In the genomic region with DNA sequence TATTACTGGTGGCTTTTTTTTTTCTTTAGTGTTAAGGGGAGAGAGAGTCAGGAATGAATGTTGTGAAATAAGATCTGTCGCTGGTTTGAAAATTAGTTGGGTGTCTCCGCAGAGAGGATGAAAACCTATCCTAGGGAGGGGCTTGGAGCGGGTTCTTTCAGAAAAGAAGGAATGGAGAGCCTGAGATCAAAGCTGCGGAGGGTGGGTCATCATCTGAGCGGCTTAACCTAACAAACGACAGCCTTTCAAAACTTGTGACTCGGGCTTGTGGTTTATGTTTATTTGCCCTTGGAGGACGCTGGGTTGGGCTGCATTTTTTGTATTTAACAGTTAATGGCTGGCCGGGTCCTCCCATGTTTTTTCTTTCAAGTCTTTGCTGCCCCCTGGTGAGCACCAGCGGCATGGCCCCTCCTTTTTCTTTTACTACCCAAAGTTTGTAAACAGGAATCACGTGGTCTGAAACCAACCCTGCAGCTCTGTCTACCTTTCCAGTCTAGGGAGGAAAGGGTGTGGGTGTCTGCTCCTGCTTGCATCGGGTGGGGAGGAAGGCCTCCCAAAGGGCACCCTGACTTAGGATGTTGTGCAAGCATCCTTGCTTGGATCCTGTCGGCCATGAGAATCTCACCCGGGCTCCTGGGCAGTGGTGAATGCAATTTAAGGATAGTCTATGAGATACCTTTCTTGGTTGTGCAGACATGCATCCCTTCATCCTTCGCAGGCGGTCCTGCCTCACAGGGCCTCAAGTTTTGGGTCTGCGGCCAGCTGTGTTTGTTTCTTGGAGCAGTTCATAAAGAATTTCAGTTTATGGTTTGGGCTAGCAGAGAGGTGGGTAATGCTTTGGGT, we compare ENCODE assay signal across 8 cellular contexts. TPM values are rescaled to one million over a fixed set of nuclear protein-coding genes. Genes with fewer than 3 reads are reported as not detected.
DNase-seq lines count a peak whose midpoint lies in the region; ATAC-seq and TF ChIP-seq lines count a peak whose summit lies in the region.

No MANE protein-coding gene starts in this region.

- POLR2A ChIA-PET in SK-N-SH (lab: Yijun Ruan, JAX) = interaction anchor here (1.0 to 3.3 kb wide), 4 partner anchors 70 to 155 kb away, joined by 3 to 27 read pairs (median 5); no protein-coding TSS in a partner anchor

- CTCF ChIA-PET in SK-N-SH (lab: Yijun Ruan, JAX) = interaction anchor here (0.6 to 15.1 kb wide), 46 partner anchors 9 to 557 kb away, joined by 3 to 490 read pairs (median 6); a partner anchor contains a TSS

- H3K4me3 ChIP-seq in SK-N-SH (ENCODE audit: low read depth in 2 of 2, low read length in 1 of 2) = peak overlapping the region; percentile 89 to 93

- TF ChIP-seq RAD21 in SK-N-SH (IDR thresholded peaks at IDR 0.05; ENCODE audit: low read length) = peak; percentile 96

- H3K27ac ChIP-seq in SK-N-SH (ENCODE audit: low read depth in 2 of 2, low read length in 1 of 2) (peak overlapping the region; percentile 76 to 91; a peak in 3 of 4 replicates), substantia nigra (ENCODE audit: low read depth, low read length, poor library complexity, severe bottlenecking) (peak overlapping the region; percentile 86)

- peaks cover 4 to 19% of the 10 kb centered on the region in 2 experiments; a peak in 3 of 4 replicates for H3K4me1 ChIP-seq in SK-N-SH (ENCODE audit: control insufficient read depth in 1 of 2, insufficient read depth in 2 of 2, low read depth in 1 of 2, low read length in 1 of 2)

- H3F3A ChIP-seq in SK-N-SH (replicated peaks; ENCODE audit: insufficient read depth) = peaks cover 19% of the 10 kb centered on the region

- peaks cover 17% of the 10 kb centered on the region for H4K20me1 ChIP-seq in SK-N-SH (ENCODE audit: insufficient read depth)

- H3K79me2 ChIP-seq in SK-N-SH (ENCODE audit: insufficient read depth) = peaks cover 29% of the 10 kb centered on the region

- DNase-seq in A172 (ENCODE audit: low spot score) (peak; percentile 93), NCI-H1105 (lab: John Stamatoyannopoulos, UW) (peak; percentile 87), SK-N-SH (peak; percentile 76), globus pallidus (ENCODE audit: low spot score) (peak; percentile 93), non-pigmented ciliary epithelial cell (ENCODE audit: low read depth) (peak; percentile 73), substantia nigra (lab: John Stamatoyannopoulos, UW) (peak in 46 of 49 donors; percentile 15 to 91 (median 78))
- DNase-seq in activated naive CD4-positive, alpha-beta T cell treated with anti-CD3 and anti-CD28 coated beads, Interleukin-2, amount 50 U/mL, for 16 hours = peak; percentile 83

- H3K9me2 ChIP-seq in SK-N-SH = no peaks in the 10 kb centered on the region

- WGBS in SK-N-SH (ENCODE audit: low lambda C conversion rate) = 19% methylated on average over 17 of the region's 17 CpGs

- TF ChIP-seq EP300 in SK-N-SH (IDR thresholded peaks at IDR 0.05; ENCODE audit: borderline replicate concordance in 1 of 2, low read depth in 1 of 2, low read length in 1 of 2) = peak in 1 of 2 experiments; percentile 15; a peak in 1 of 4 replicates

- peak; percentile 95 for TF ChIP-seq CTCF in SK-N-SH (IDR thresholded peaks at IDR 0.05)

- H3K9me3 ChIP-seq in SK-N-SH = no peaks in the 10 kb centered on the region

- H2AFZ ChIP-seq in SK-N-SH (ENCODE audit: low read depth) = no peak overlapping the region; the same call in 1 of the 2 replicates

- ATAC-seq in GM18873 (IDR thresholded peaks at IDR 0.05; ENCODE audit: low FRiP score, unreplicated experiment) = peak; percentile 30

- H3K9ac ChIP-seq in SK-N-SH = peak overlapping the region; percentile 97

- peaks cover 32 to 35% of the 10 kb centered on the region in 2 experiments for H3K36me3 ChIP-seq in SK-N-SH (replicated peaks in 1 of 2; ENCODE audit: control insufficient read depth in 1 of 2, insufficient read depth in 2 of 2, low read length in 1 of 2)

- H3K4me2 ChIP-seq in SK-N-SH = peak overlapping the region; percentile 99

- no peaks in the 10 kb centered on the region for H3K27me3 ChIP-seq in SK-N-SH (ENCODE audit: insufficient read depth)

TF ChIP-seq in SK-N-SH, 30 proteins besides CTCF, POLR2A, EP300 and RAD21 (continues in another document):
- TF ChIP-seq SIN3A (IDR thresholded peaks at IDR 0.05; ENCODE audit: borderline replicate concordance, low read depth, low read length) (peak; percentile 79), NFIC (IDR thresholded peaks at IDR 0.05; ENCODE audit: borderline replicate concordance) (no peak), FOXJ3 (CRISPR knock-in tag; IDR thresholded peaks at IDR 0.05) (no peak), TCF12 (IDR thresholded peaks at IDR 0.05) (0 out of 2 replicates have a peak, but pooled peaks have one; percentile 12), RFX5 (IDR thresholded peaks at IDR 0.05; ENCODE audit: low read length) (no peak), MXI1 (IDR thresholded peaks at IDR 0.05; ENCODE audit: low read depth, low read length) (peak; percentile 93), FOXM1 (IDR thresholded peaks at IDR 0.05; ENCODE audit: low read depth) (peak; percentile 73), TAF1 (IDR thresholded peaks at IDR 0.05; ENCODE audit: borderline replicate concordance, low read depth, low read length) (no peak), FOSL2 (IDR thresholded peaks at IDR 0.05; ENCODE audit: borderline replicate concordance, low read depth) (no peak), ELF1 (IDR thresholded peaks at IDR 0.05) (no peak), EZH2phosphoT487 (IDR thresholded peaks at IDR 0.05; ENCODE audit: borderline replicate concordance, low read depth) (no peak)
- TF ChIP-seq, protein P1, sequence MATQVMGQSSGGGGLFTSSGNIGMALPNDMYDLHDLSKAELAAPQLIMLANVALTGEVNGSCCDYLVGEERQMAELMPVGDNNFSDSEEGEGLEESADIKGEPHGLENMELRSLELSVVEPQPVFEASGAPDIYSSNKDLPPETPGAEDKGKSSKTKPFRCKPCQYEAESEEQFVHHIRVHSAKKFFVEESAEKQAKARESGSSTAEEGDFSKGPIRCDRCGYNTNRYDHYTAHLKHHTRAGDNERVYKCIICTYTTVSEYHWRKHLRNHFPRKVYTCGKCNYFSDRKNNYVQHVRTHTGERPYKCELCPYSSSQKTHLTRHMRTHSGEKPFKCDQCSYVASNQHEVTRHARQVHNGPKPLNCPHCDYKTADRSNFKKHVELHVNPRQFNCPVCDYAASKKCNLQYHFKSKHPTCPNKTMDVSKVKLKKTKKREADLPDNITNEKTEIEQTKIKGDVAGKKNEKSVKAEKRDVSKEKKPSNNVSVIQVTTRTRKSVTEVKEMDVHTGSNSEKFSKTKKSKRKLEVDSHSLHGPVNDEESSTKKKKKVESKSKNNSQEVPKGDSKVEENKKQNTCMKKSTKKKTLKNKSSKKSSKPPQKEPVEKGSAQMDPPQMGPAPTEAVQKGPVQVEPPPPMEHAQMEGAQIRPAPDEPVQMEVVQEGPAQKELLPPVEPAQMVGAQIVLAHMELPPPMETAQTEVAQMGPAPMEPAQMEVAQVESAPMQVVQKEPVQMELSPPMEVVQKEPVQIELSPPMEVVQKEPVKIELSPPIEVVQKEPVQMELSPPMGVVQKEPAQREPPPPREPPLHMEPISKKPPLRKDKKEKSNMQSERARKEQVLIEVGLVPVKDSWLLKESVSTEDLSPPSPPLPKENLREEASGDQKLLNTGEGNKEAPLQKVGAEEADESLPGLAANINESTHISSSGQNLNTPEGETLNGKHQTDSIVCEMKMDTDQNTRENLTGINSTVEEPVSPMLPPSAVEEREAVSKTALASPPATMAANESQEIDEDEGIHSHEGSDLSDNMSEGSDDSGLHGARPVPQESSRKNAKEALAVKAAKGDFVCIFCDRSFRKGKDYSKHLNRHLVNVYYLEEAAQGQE (IDR thresholded peaks at IDR 0.05; ENCODE audit: low read depth, low read length) = no peak
- TF ChIP-seq, protein P2, sequence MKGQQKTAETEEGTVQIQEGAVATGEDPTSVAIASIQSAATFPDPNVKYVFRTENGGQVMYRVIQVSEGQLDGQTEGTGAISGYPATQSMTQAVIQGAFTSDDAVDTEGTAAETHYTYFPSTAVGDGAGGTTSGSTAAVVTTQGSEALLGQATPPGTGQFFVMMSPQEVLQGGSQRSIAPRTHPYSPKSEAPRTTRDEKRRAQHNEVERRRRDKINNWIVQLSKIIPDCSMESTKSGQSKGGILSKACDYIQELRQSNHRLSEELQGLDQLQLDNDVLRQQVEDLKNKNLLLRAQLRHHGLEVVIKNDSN (IDR thresholded peaks at IDR 0.05; ENCODE audit: borderline replicate concordance, low read depth) = peak; percentile 87
- TF ChIP-seq, protein P3, sequence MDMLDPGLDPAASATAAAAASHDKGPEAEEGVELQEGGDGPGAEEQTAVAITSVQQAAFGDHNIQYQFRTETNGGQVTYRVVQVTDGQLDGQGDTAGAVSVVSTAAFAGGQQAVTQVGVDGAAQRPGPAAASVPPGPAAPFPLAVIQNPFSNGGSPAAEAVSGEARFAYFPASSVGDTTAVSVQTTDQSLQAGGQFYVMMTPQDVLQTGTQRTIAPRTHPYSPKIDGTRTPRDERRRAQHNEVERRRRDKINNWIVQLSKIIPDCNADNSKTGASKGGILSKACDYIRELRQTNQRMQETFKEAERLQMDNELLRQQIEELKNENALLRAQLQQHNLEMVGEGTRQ (IDR thresholded peaks at IDR 0.05; ENCODE audit: borderline replicate concordance, low read depth, low read length) = peak; percentile 11; the same call in 1 of the 2 replicates
- TF ChIP-seq, protein P4, sequence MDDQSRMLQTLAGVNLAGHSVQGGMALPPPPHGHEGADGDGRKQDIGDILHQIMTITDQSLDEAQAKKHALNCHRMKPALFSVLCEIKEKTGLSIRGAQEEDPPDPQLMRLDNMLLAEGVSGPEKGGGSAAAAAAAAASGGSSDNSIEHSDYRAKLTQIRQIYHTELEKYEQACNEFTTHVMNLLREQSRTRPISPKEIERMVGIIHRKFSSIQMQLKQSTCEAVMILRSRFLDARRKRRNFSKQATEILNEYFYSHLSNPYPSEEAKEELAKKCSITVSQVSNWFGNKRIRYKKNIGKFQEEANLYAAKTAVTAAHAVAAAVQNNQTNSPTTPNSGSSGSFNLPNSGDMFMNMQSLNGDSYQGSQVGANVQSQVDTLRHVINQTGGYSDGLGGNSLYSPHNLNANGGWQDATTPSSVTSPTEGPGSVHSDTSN (IDR thresholded peaks at IDR 0.05) = no peak
- TF ChIP-seq, protein P5, sequence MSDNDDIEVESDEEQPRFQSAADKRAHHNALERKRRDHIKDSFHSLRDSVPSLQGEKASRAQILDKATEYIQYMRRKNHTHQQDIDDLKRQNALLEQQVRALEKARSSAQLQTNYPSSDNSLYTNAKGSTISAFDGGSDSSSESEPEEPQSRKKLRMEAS (IDR thresholded peaks at IDR 0.05; ENCODE audit: low read depth) = peak; percentile 82; the same call in 1 of the 2 replicates

RNA-seq across cellular contexts. Expression of a gene that starts 2.2 kb away (rescaled TPM):
- 10.6 and 20.7 TPM in 2 replicates for total RNA-seq in A172 (2014; rRNA removed; shearing (Covaris generic))
- 33.9 and 35.3 TPM in 2 replicates for polyA plus RNA-seq in SK-N-SH (2012; rRNA removed)
- polyA plus RNA-seq in SK-N-SH (2012; cell fraction: cytosol; rRNA removed) = 18.9 and 20.6 TPM in 2 replicates
- polyA plus RNA-seq in SK-N-SH (2012; cell fraction: nucleus; rRNA removed) = 90.2 and 138 TPM in 2 replicates

Comparison
In these comparisons a context has a peak if more than half of its experiments do, and no peak if none do; other contexts are left out.
1. Peak in every context shown above with its lines: DNase-seq, ATAC-seq, H3K4me3 ChIP-seq and H3K27ac ChIP-seq.